23 cellular contexts compared by ENCODE assay signal in the genomic region with DNA sequence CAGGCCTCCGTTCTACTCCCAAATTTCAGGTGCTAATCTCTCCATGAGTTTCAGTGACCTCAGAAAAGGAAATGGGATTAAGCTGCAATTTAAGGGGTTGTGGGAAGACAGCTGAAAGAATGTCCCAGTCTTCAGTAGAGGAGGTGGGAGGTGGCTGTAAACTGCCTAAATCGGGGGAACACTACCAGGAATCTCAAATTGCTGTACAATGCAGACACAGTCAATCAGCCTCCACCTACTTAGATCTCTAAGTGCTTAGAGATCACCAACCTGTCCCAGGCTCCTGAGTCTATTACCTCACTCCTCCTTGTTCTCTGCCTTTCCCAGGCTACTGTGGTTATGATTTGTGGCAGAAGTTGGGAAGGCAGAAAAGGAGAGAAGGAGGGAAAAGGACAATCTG. TPM values are rescaled to one million over a fixed set of nuclear protein-coding genes. Genes with fewer than 3 reads are reported as not detected.
DNase-seq lines count a peak whose midpoint lies in the region; ATAC-seq and TF ChIP-seq lines count a peak whose summit lies in the region.
"Had no signal": no experiment of that assay in that cellular context is flagged by ENCODE, and none has a peak within 500 bp of the region (broad histone marks: within the 10 kb centered on the region; RNA-seq: fewer than 3 reads in every experiment).

No MANE protein-coding gene starts in this region.

- no peak overlapping the region for H3K4me3 Mint-ChIP-seq in activated CD4-positive, alpha-beta T cell treated with anti-CD3 and anti-CD28 coated beads, Interleukin-2, amount 10 ng/mL, durations not matched to agents 24 days and 14 days
- peak overlapping the region; percentile 1 for H3K4me3 Mint-ChIP-seq in central memory CD8-positive, alpha-beta T cell
- H3K4me3 Mint-ChIP-seq: B cell had no signal

- no peak for TF ChIP-seq CTCF in vagina (IDR thresholded peaks at IDR 0.05)

- no peaks in the 10 kb centered on the region for H3K27me3 Mint-ChIP-seq in activated CD4-positive, alpha-beta T cell treated with anti-CD3 and anti-CD28 coated beads, Interleukin-2, amount 10 ng/mL, durations not matched to agents 24 days and 14 days
- no peaks in the 10 kb centered on the region for H3K27me3 Mint-ChIP-seq in central memory CD8-positive, alpha-beta T cell

- H3K9me3 Mint-ChIP-seq in activated CD4-positive, alpha-beta T cell treated with anti-CD3 and anti-CD28 coated beads, Interleukin-2, amount 10 ng/mL, durations not matched to agents 24 days and 14 days = no peaks in the 10 kb centered on the region
- no peaks in the 10 kb centered on the region for H3K9me3 Mint-ChIP-seq in activated naive CD4-positive, alpha-beta T cell treated with anti-CD3 and anti-CD28 coated beads, Interleukin-2, amount 50 U/mL, for 72 hours
- no peaks in the 10 kb centered on the region for H3K9me3 Mint-ChIP-seq in central memory CD8-positive, alpha-beta T cell

- DNase-seq in activated CD4-positive, alpha-beta T cell treated with anti-CD3 and anti-CD28 coated beads, Interleukin-2, amount 10 ng/mL, durations not matched to agents 24 days and 14 days = no peak
- DNase-seq in activated CD4-positive, alpha-beta T cell treated with anti-CD3 and anti-CD28 coated beads for 48 hours = no peak
- DNase-seq in activated naive CD4-positive, alpha-beta T cell treated with anti-CD3 and anti-CD28 coated beads, Interleukin-2, amount 50 U/mL, for 72 hours (ENCODE audit: low spot score in 2 of 2) = no peak
- DNase-seq in activated naive CD4-positive, alpha-beta T cell treated with Interleukin-2 at 50 U/mL for 16 hours = no peak
- no peak for DNase-seq in central memory CD8-positive, alpha-beta T cell (ENCODE audit: low spot score in 2 of 2)
- DNase-seq in mesenteric fat pad (ENCODE audit: low spot score) (no peak), vagina (ENCODE audit: extremely low spot score in 2 of 2) (no peak), NCI-H82 treated with DMSO at 0.1 percent for 48 hours (lab: John Stamatoyannopoulos, UW; ENCODE audit: unreplicated experiment) (no peak)
- DNase-seq: COR-L47; DMS 273 treated with DMSO at 0.1 percent for 48 hours; DND-41; GOT3; MM.1S; NCI-H1092; NCI-H1436 treated with DMSO at 0.1 percent for 48 hours; NCI-H2081; NCI-H446 treated with DMSO at 0.1 percent for 48 hours; NK-92 treated with Interleukin-12 subunit alpha and Interleukin-12 subunit beta, amount 100 ng/mL, for 24 hours; Peyer's patch had no signal

- H3K27ac Mint-ChIP-seq in activated CD4-positive, alpha-beta T cell treated with anti-CD3 and anti-CD28 coated beads, Interleukin-2, amount 10 ng/mL, durations not matched to agents 24 days and 14 days = peak overlapping the region; percentile 5
- peak overlapping the region; percentile 83 to 100 for H3K27ac Mint-ChIP-seq in activated naive CD4-positive, alpha-beta T cell treated with anti-CD3 and anti-CD28 coated beads, Interleukin-2, amount 50 U/mL, for 72 hours
- no peak overlapping the region for H3K27ac Mint-ChIP-seq in central memory CD8-positive, alpha-beta T cell (ENCODE audit: low read depth)
- H3K27ac Mint-ChIP-seq: B cell had no signal

- intact Hi-C loops in activated CD4-positive, alpha-beta T cell treated with anti-CD3 and anti-CD28 coated beads, Interleukin-2, amount 10 ng/mL, durations not matched to agents 24 days and 14 days (cut with micrococcal nuclease) = loop anchor here (5.0 kb wide), 1 partner anchor 72 kb away; no protein-coding TSS in a partner anchor
- intact Hi-C loops in vagina (cut with DNase I) = no loop called here

- H3K9me3 ChIP-seq in vagina = no peaks in the 10 kb centered on the region
- H3K9me3 ChIP-seq: Peyer's patch had no signal

- no peak for TF ChIP-seq POLR2A in vagina (IDR thresholded peaks at IDR 0.05)

- peaks cover 77% of the 10 kb centered on the region for H3K4me1 Mint-ChIP-seq in activated CD4-positive, alpha-beta T cell treated with anti-CD3 and anti-CD28 coated beads, Interleukin-2, amount 10 ng/mL, durations not matched to agents 24 days and 14 days
- peaks cover 76% of the 10 kb centered on the region for H3K4me1 Mint-ChIP-seq in central memory CD8-positive, alpha-beta T cell

- no peaks in the 10 kb centered on the region for H3K27me3 ChIP-seq in vagina

- H3K4me1 ChIP-seq in vagina = peaks cover 16% of the 10 kb centered on the region

- H3K27ac ChIP-seq in vagina = no peak overlapping the region
- H3K27ac ChIP-seq: Peyer's patch had no signal

- no peaks in the 10 kb centered on the region for H3K36me3 ChIP-seq in vagina
- H3K36me3 ChIP-seq: Peyer's patch had no signal

- ATAC-seq in activated naive CD4-positive, alpha-beta T cell treated with anti-CD3 and anti-CD28 coated beads, Interleukin-2, amount 50 U/mL, for 72 hours = no peak
- ATAC-seq in central memory CD8-positive, alpha-beta T cell (replicated peaks; ENCODE audit: extremely low read depth, poor library complexity, severe bottlenecking) = no peak

- H3K36me3 Mint-ChIP-seq in activated CD4-positive, alpha-beta T cell treated with anti-CD3 and anti-CD28 coated beads, Interleukin-2, amount 10 ng/mL, durations not matched to agents 24 days and 14 days (ENCODE audit: low read depth) = no peaks in the 10 kb centered on the region
- no peaks in the 10 kb centered on the region for H3K36me3 Mint-ChIP-seq in activated naive CD4-positive, alpha-beta T cell treated with anti-CD3 and anti-CD28 coated beads, Interleukin-2, amount 50 U/mL, for 72 hours
- peaks cover 2% of the 10 kb centered on the region for H3K36me3 Mint-ChIP-seq in central memory CD8-positive, alpha-beta T cell (ENCODE audit: insufficient read depth)

- H3K4me3 ChIP-seq in vagina = no peak overlapping the region
- H3K4me3 ChIP-seq: Peyer's patch had no signal

RNA-seq across cellular contexts. Expression of gene TBX21, which starts 8.3 kb away (rescaled TPM):
- 63.0 and 66.4 TPM in 2 replicates for total RNA-seq in activated CD4-positive, alpha-beta T cell treated with anti-CD3 and anti-CD28 coated beads, Interleukin-2, amount 10 ng/mL, durations not matched to agents 24 days and 14 days
- total RNA-seq in activated naive CD4-positive, alpha-beta T cell treated with anti-CD3 and anti-CD28 coated beads, Interleukin-2, amount 50 U/mL, for 72 hours = 10 to 100 TPM; 39.6 to 73.5 TPM
- total RNA-seq in mesenteric fat pad = 0.35 TPM
- 2.9 TPM for total RNA-seq in vagina
- total RNA-seq: A172, G401, LHCN-M2 had no signal

RNA-seq across cellular contexts. Expression of gene TBKBP1, which starts 30.7 kb away (rescaled TPM):
- 9.3 and 10.9 TPM in 2 replicates for total RNA-seq in activated CD4-positive, alpha-beta T cell treated with anti-CD3 and anti-CD28 coated beads, Interleukin-2, amount 10 ng/mL, durations not matched to agents 24 days and 14 days
- 10 to 100 TPM; 15.4 to 21.4 TPM for total RNA-seq in activated naive CD4-positive, alpha-beta T cell treated with anti-CD3 and anti-CD28 coated beads, Interleukin-2, amount 50 U/mL, for 72 hours
- total RNA-seq in mesenteric fat pad = 21.7 TPM
- 13.8 TPM for total RNA-seq in vagina

Comparison
In these comparisons a context has a peak if more than half of its experiments do, and no peak if none do; other contexts are left out.
1. RNA of gene TBX21, which starts 8.3 kb away (total RNA-seq): 39.6 to 73.5 TPM in activated naive CD4-positive, alpha-beta T cell treated with anti-CD3 and anti-CD28 coated beads, Interleukin-2, amount 50 U/mL, for 72 hours and 63.0 to 66.4 TPM in activated CD4-positive, alpha-beta T cell treated with anti-CD3 and anti-CD28 coated beads, Interleukin-2, amount 10 ng/mL, durations not matched to agents 24 days and 14 days; 2.9 TPM in vagina (single experiment) and 0.35 TPM in mesenteric fat pad (single experiment); every median in the first group is over 10 times any median in the second.